Comparison of ENCODE assay signal across 24 cellular contexts in the genomic region with DNA sequence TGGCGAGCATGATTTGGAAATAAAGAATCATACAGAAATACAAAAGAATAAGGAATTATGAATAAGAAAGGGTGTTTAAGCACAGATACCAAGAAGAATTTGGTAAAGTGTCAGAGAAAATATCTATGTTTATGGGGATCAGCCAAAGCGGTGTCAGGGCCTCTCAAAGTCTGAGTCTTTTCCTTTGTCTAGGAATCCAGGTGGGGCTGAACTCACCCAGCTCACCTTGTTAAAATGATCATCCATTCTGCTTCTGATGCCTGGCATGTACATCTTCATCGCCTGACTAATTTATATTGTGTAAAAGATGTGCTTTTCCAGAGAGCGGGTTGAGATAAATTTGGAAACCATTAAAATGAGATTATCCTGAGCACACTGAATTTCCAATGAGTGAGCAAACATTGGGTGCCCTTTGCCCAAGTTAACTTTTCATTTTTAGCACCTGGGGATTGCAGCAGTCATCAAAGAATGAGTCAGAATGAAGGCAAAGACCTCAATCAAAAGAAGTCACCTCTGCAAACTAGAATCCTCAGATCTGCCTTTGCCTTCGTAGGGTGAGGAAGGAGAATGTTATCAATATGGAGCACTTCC.
DNase-seq lines count a peak whose midpoint lies in the region; ATAC-seq, FAIRE-seq and TF ChIP-seq lines count a peak whose summit lies in the region.
"Had no signal": no experiment of that assay in that cellular context is flagged by ENCODE, and none has a peak within 500 bp of the region (broad histone marks: within the 10 kb centered on the region; RNA-seq: fewer than 3 reads in every experiment).

No MANE protein-coding gene starts in this region.

- H3K27me3 ChIP-seq in bronchial epithelial cell (ENCODE audit: control insufficient read depth, insufficient read depth, low read length) (no peaks in the 10 kb centered on the region), esophagus squamous epithelium (no peaks in the 10 kb centered on the region)

- H3K9me3 ChIP-seq in esophagus squamous epithelium = no peaks in the 10 kb centered on the region

- TF ChIP-seq POLR2A in esophagus squamous epithelium (IDR thresholded peaks at IDR 0.05) = no peak

- WGBS in esophagus squamous epithelium, 2 donors = 90 to 92% methylated on average over 5 of the region's 5 CpGs

- no peaks in the 10 kb centered on the region for H3K36me3 ChIP-seq in bronchial epithelial cell (ENCODE audit: control insufficient read depth, insufficient read depth, low read length)
- no peaks in the 10 kb centered on the region for H3K36me3 ChIP-seq in esophagus squamous epithelium

- H3K4me3 ChIP-seq in bronchial epithelial cell (ENCODE audit: low read depth, low read length) (no peak overlapping the region), esophagus squamous epithelium (no peak overlapping the region)

- no peak overlapping the region for H3K27ac ChIP-seq in esophagus squamous epithelium

- FAIRE-seq in bronchial epithelial cell (lab: Jason Lieb, UNC) = no peak
- FAIRE-seq: GM12892, H54 had no signal

- TF ChIP-seq CTCF in bronchial epithelial cell (IDR thresholded peaks at IDR 0.05; ENCODE audit: insufficient read depth, low read length, severe bottlenecking) = no peak
- no peak for TF ChIP-seq CTCF in esophagus squamous epithelium (IDR thresholded peaks at IDR 0.05)

- intact Hi-C loops in left colon (cut with DNase I, micrococcal nuclease) (no loop called here), esophagus squamous epithelium (cut with DNase I) (no loop called here)

- DNase-seq in Daoy (ENCODE audit: low read depth) = peak; percentile 0
- peak; percentile 4 for DNase-seq in LoVo (ENCODE audit: low spot score)
- peak; percentile 38 for DNase-seq in bronchial epithelial cell (ENCODE audit: low read depth)
- no peak for DNase-seq in left colon
- no peak for DNase-seq in esophagus squamous epithelium (lab: John Stamatoyannopoulos, UW)
- DNase-seq in GM19238 (ENCODE audit: insufficient read length, low spot score) = no peak
- DNase-seq: Calu3; DMS79 treated with DMSO at 0.1 percent for 48 hours; IMR-90; KG1; NCI-H1048; NCI-H1417; NCI-H187; NCI-H2081 treated with DMSO at 0.1 percent for 48 hours; NCI-H446; NCI-H524 treated with DMSO at 0.1 percent for 48 hours; NCI-H82; NK-92 treated with Interleukin-12 subunit alpha and Interleukin-12 subunit beta, amount 100 ng/mL, for 24 hours; Right ventricle myocardium superior; RPMI8226 had no signal

- peak; percentile 36 for ATAC-seq in left colon
- no peak for ATAC-seq in GM18498 (IDR thresholded peaks at IDR 0.05; ENCODE audit: unreplicated experiment)
- no peak for ATAC-seq in GM21786 (IDR thresholded peaks at IDR 0.05; ENCODE audit: unreplicated experiment)

- peaks cover 0 to 9% (median 0%) of the 10 kb centered on the region in 3 donors for H3K4me1 ChIP-seq in esophagus squamous epithelium

Comparison
In these comparisons a context has a peak if more than half of its experiments do, and no peak if none do; other contexts are left out.
1. DNase-seq: peak in Daoy (single experiment), LoVo (single experiment) and bronchial epithelial cell (single experiment); none in left colon (0 of 2), esophagus squamous epithelium (single experiment) and GM19238 (single experiment).